In the genomic region with DNA sequence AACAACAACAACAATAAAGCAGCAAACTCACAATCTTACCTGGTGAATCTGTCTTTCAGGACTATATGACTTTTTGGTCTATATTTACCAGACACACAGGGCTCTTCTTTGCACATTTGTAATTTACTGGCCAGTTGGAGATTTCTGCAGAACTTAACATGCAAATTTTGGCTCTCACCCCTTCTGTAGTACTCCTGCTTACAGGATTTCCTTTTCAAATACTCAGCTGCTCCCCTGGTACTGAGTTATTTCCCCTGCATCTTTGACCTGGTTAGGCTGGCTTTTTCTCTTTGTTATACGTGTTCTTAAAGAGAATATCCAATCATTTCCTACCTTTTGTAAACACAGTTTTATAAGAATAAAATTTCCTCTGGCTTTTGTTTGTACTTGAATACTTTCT, we compare ENCODE assay signal across 19 cellular contexts.
DNase-seq lines count a peak whose midpoint lies in the region; ATAC-seq and TF ChIP-seq lines count a peak whose summit lies in the region.
"Had no signal": no experiment of that assay in that cellular context is flagged by ENCODE, and none has a peak within 500 bp of the region (broad histone marks: within the 10 kb centered on the region; RNA-seq: fewer than 3 reads in every experiment).

No MANE protein-coding gene starts in this region.

- H3K9me3 ChIP-seq in SU-DHL-6 (ENCODE audit: insufficient read depth, low read length) (no peaks in the 10 kb centered on the region), gastrocnemius medialis (no peaks in the 10 kb centered on the region)
- H3K9me3 ChIP-seq: SJSA1 had no signal

- intact Hi-C loops in gastrocnemius medialis (cut with DNase I; ENCODE audit: low total_unique reads), result no loop called here
- intact Hi-C loops in Calu3 (cut with micrococcal nuclease; ENCODE audit: unreplicated experiment), result no loop called here

- H3K9me3 Mint-ChIP-seq in activated T-cell treated with anti-CD3 and anti-CD28 coated beads, Interleukin-2, amount 50 U/mL, for 24 hours, result peaks cover 2% of the 10 kb centered on the region
- no peaks in the 10 kb centered on the region for H3K9me3 Mint-ChIP-seq in Calu3 (ENCODE audit: low read depth, unreplicated experiment)
- H3K9me3 Mint-ChIP-seq: CD4-positive, CD25-positive, alpha-beta regulatory T cell had no signal

- no peaks in the 10 kb centered on the region for H3K9me2 ChIP-seq in SU-DHL-6 (replicated peaks; ENCODE audit: insufficient read depth, low read length)

- no peaks in the 10 kb centered on the region for H3K27me3 Mint-ChIP-seq in activated T-cell treated with anti-CD3 and anti-CD28 coated beads, Interleukin-2, amount 50 U/mL, for 24 hours
- no peaks in the 10 kb centered on the region for H3K27me3 Mint-ChIP-seq in Calu3 (ENCODE audit: unreplicated experiment)

- in situ Hi-C loops in gastrocnemius medialis (cut with MboI; ENCODE audit: low sequenced_read_pairs in 4 of 4), result no loop called here

- no peak overlapping the region for H3K27ac Mint-ChIP-seq in activated T-cell treated with anti-CD3 and anti-CD28 coated beads, Interleukin-2, amount 50 U/mL, for 24 hours
- no peak overlapping the region for H3K27ac Mint-ChIP-seq in Calu3 (ENCODE audit: unreplicated experiment)
- H3K27ac Mint-ChIP-seq: CD4-positive, CD25-positive, alpha-beta regulatory T cell; endodermal cell had no signal

- no peaks in the 10 kb centered on the region for H3K79me2 ChIP-seq in SU-DHL-6 (ENCODE audit: insufficient read depth, low read length)
- H3K79me2 ChIP-seq: hepatocyte, parathyroid adenoma had no signal

- BruUV-seq in Calu3 (replicated peaks; lab: Mats Ljungman, UMichigan), result no TSS peak

- H3K27me3 ChIP-seq in SU-DHL-6 (ENCODE audit: low read length) (no peaks in the 10 kb centered on the region), gastrocnemius medialis (no peaks in the 10 kb centered on the region)
- H3K27me3 ChIP-seq: hepatocyte, SJSA1 had no signal

- H3K4me3 ChIP-seq in SU-DHL-6 (ENCODE audit: insufficient read depth, low read length, poor library complexity, severe bottlenecking), result no peak overlapping the region
- H3K4me3 ChIP-seq in gastrocnemius medialis, result no peak overlapping the region
- H3K4me3 ChIP-seq: hepatocyte, SJSA1 had no signal

- H4K20me1 ChIP-seq in SU-DHL-6 (ENCODE audit: low read depth, low read length), result no peaks in the 10 kb centered on the region

- CTCF ChIA-PET in Calu3 (lab: Charles Lee), result interaction anchor here (1.3 kb wide), 1 partner anchor 11 kb away, joined by 3 read pairs; no protein-coding TSS in a partner anchor

- H3K4me2 ChIP-seq in SU-DHL-6 (ENCODE audit: low read depth, low read length, poor library complexity, severe bottlenecking), result peak overlapping the region; percentile 7
- H3K4me2 ChIP-seq: hepatocyte had no signal

- H2AFZ ChIP-seq in SU-DHL-6 (ENCODE audit: low read depth, low read length, severe bottlenecking), result no peak overlapping the region
- H2AFZ ChIP-seq: hepatocyte, parathyroid adenoma had no signal

- no peak overlapping the region for H3K9ac ChIP-seq in SU-DHL-6 (ENCODE audit: low read length)
- H3K9ac ChIP-seq: parathyroid adenoma had no signal

- no peaks in the 10 kb centered on the region for H3F3A ChIP-seq in SU-DHL-6 (ENCODE audit: insufficient read depth)

- TF ChIP-seq CTCF in SU-DHL-6 (IDR thresholded peaks at IDR 0.05; ENCODE audit: insufficient read depth, low read length, poor library complexity, severe bottlenecking), result no peak
- TF ChIP-seq CTCF in gastrocnemius medialis (IDR thresholded peaks at IDR 0.05 in 4 of 5, conservative IDR thresholded peaks at IDR 0.05 in 1 of 5), result no peak
- TF ChIP-seq CTCF in Calu3 (IDR thresholded peaks at IDR 0.05; ENCODE audit: unreplicated experiment), result no peak

- H3K36me3 Mint-ChIP-seq in activated T-cell treated with anti-CD3 and anti-CD28 coated beads, Interleukin-2, amount 50 U/mL, for 24 hours (ENCODE audit: low read depth), result no peaks in the 10 kb centered on the region
- no peaks in the 10 kb centered on the region for H3K36me3 Mint-ChIP-seq in Calu3 (ENCODE audit: insufficient read depth, unreplicated experiment)
- H3K36me3 Mint-ChIP-seq: CD4-positive, CD25-positive, alpha-beta regulatory T cell had no signal

- TF ChIP-seq POLR2A in gastrocnemius medialis (IDR thresholded peaks at IDR 0.05), result no peak

- no peaks in the 10 kb centered on the region for H3K36me3 ChIP-seq in SU-DHL-6 (ENCODE audit: low read length)
- peaks cover 0 to 20% of the 10 kb centered on the region in 2 donors for H3K36me3 ChIP-seq in gastrocnemius medialis
- H3K36me3 ChIP-seq: SJSA1 had no signal

- DNase-seq in gastrocnemius medialis (no peak), epidermal melanocyte (ENCODE audit: insufficient read length, low spot score) (no peak), NOMO-1 treated with DMSO at 0.1 percent for 48 hours (lab: John Stamatoyannopoulos, UW; ENCODE audit: unreplicated experiment) (no peak), Calu3 (no peak)
- DNase-seq in activated T-cell treated with anti-CD3 and anti-CD28 coated beads, Interleukin-2, amount 50 U/mL, for 24 hours, result no peak
- DNase-seq: activated T-cell treated with anti-CD3 and anti-CD28 coated beads, Interleukin-2, amount 50 U/mL, for 48 hours; CD4-positive, CD25-positive, alpha-beta regulatory T cell; endodermal cell; mammary epithelial cell; NCI-H146; NCI-H748 treated with DMSO at 0.1 percent for 48 hours; stimulated activated CD4-positive, alpha-beta T cell treated with anti-CD3 and anti-CD28 coated beads, Interleukin-1b, Interleukin-23, amount 100 ng/mL, for 48 hours; stimulated activated naive CD8-positive, alpha-beta T cell treated with anti-CD3 and anti-CD28 coated beads, Interleukin-15, Interleukin-2, amounts not matched to agents 100 U/mL and 50 U/mL, for 24 hours had no signal

- H3K4me3 Mint-ChIP-seq in activated T-cell treated with anti-CD3 and anti-CD28 coated beads, Interleukin-2, amount 50 U/mL, for 24 hours, result no peak overlapping the region
- no peak overlapping the region for H3K4me3 Mint-ChIP-seq in Calu3 (ENCODE audit: low read depth, unreplicated experiment)
- H3K4me3 Mint-ChIP-seq: CD4-positive, CD25-positive, alpha-beta regulatory T cell; endodermal cell had no signal

- peak; percentile 64 for ATAC-seq in GM18909 (IDR thresholded peaks at IDR 0.05; ENCODE audit: poor library complexity, unreplicated experiment)
- peak; percentile 67 for ATAC-seq in HG02571 (IDR thresholded peaks at IDR 0.05; ENCODE audit: unreplicated experiment)
- no peak for ATAC-seq in gastrocnemius medialis
- ATAC-seq: stimulated activated naive CD8-positive, alpha-beta T cell treated with anti-CD3 and anti-CD28 coated beads, Interleukin-15, Interleukin-2, amounts not matched to agents 100 U/mL and 50 U/mL, for 24 hours had no signal

- H3K27ac ChIP-seq in SU-DHL-6 (ENCODE audit: low read depth, low read length) (no peak overlapping the region), gastrocnemius medialis (peak overlapping the region; percentile 56 to 67 (median 62))
- H3K27ac ChIP-seq: hepatocyte, parathyroid adenoma, SJSA1 had no signal

- peaks cover 4 to 5% of the 10 kb centered on the region in 2 donors for H3K4me1 ChIP-seq in gastrocnemius medialis
- H3K4me1 ChIP-seq: parathyroid adenoma, SJSA1 had no signal

- peaks cover 13% of the 10 kb centered on the region for H3K4me1 Mint-ChIP-seq in activated T-cell treated with anti-CD3 and anti-CD28 coated beads, Interleukin-2, amount 50 U/mL, for 24 hours (ENCODE audit: low read depth)
- no peaks in the 10 kb centered on the region for H3K4me1 Mint-ChIP-seq in Calu3 (ENCODE audit: low read depth, unreplicated experiment)

Comparison
In these comparisons a context has a peak if more than half of its experiments do, and no peak if none do; other contexts are left out.
1. ATAC-seq: peak in GM18909 (single experiment) and HG02571 (single experiment); none in gastrocnemius medialis (0 of 2).